Comparison of ENCODE assay signal across 10 cellular contexts in the genomic region with DNA sequence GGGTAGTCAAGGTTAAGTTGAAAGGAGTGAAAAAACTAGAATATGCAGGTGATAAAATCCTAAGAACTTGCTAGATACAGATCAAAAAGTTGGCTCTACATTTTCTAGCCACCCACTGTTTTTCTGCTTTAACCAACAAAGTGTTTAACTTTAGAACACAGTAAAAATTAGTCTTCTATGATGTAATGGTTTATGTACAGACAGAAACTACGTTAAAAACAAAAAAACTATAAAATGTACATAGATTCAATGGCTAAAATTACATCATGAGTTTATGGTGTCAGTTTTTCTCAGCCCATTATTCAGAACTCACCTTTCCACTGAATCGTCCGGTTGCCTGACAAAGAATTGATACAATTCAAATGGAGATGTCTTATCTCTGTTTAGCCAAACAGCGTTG. TPM values are rescaled to one million over a fixed set of nuclear protein-coding genes. Genes with fewer than 3 reads are reported as not detected.
DNase-seq lines count a peak whose midpoint lies in the region; ATAC-seq and TF ChIP-seq lines count a peak whose summit lies in the region.
"Had no signal": no experiment of that assay in that cellular context is flagged by ENCODE, and none has a peak within 500 bp of the region (broad histone marks: within the 10 kb centered on the region; RNA-seq: fewer than 3 reads in every experiment).

No MANE protein-coding gene starts in this region.

- H4K20me1 ChIP-seq in hepatocyte (ENCODE audit: insufficient read depth, poor library complexity, severe bottlenecking): no peaks in the 10 kb centered on the region

- H2AFZ ChIP-seq in hepatocyte: no peak overlapping the region

- peaks cover 18% of the 10 kb centered on the region for H3K4me1 Mint-ChIP-seq in activated CD8-positive, alpha-beta T cell treated with anti-CD3 and anti-CD28 coated beads for 36 hours (ENCODE audit: low read depth)
- peaks cover 13% of the 10 kb centered on the region for H3K4me1 Mint-ChIP-seq in type B pancreatic cell (ENCODE audit: unreplicated experiment)

- H3K4me1 ChIP-seq in left ventricle myocardium inferior: peaks cover 30% of the 10 kb centered on the region
- peaks cover 10% of the 10 kb centered on the region for H3K4me1 ChIP-seq in hepatocyte (ENCODE audit: insufficient read depth)

- H3K4me3 Mint-ChIP-seq in activated CD8-positive, alpha-beta T cell treated with anti-CD3 and anti-CD28 coated beads for 36 hours: peak overlapping the region; percentile 90
- H3K4me3 Mint-ChIP-seq in type B pancreatic cell: peak overlapping the region; percentile 87

- H3K4me3 ChIP-seq in left ventricle myocardium inferior (peak overlapping the region; percentile 97), hepatocyte (no peak overlapping the region)

- no peaks in the 10 kb centered on the region for H3K9me2 ChIP-seq in hepatocyte (replicated peaks; ENCODE audit: insufficient read depth)

- H3K79me2 ChIP-seq in hepatocyte: peaks cover 41% of the 10 kb centered on the region

- no peaks in the 10 kb centered on the region for H3K27me3 Mint-ChIP-seq in activated CD8-positive, alpha-beta T cell treated with anti-CD3 and anti-CD28 coated beads for 36 hours
- H3K27me3 Mint-ChIP-seq in type B pancreatic cell: no peaks in the 10 kb centered on the region

- H3K27ac ChIP-seq in left ventricle myocardium inferior (replicated peaks): no peak overlapping the region
- no peak overlapping the region for H3K27ac ChIP-seq in hepatocyte

- CTCF ChIA-PET in activated CD8-positive, alpha-beta T cell treated with anti-CD3 and anti-CD28 coated beads for 36 hours (lab: Charles Lee): interaction anchor here (3.6 kb wide), 1 partner anchor 297 kb away, joined by 34 read pairs; no protein-coding TSS in a partner anchor

- peaks cover 34% of the 10 kb centered on the region for H3K36me3 Mint-ChIP-seq in activated CD8-positive, alpha-beta T cell treated with anti-CD3 and anti-CD28 coated beads for 36 hours (ENCODE audit: low read depth)
- H3K36me3 Mint-ChIP-seq in type B pancreatic cell: peaks cover 17% of the 10 kb centered on the region

- H3K9me3 ChIP-seq in left ventricle myocardium inferior (replicated peaks): no peaks in the 10 kb centered on the region
- no peaks in the 10 kb centered on the region for H3K9me3 ChIP-seq in hepatocyte (ENCODE audit: low read depth)

- WGBS in hepatocyte (ENCODE audit: low lambda C conversion rate, missing lambda C conversion rate): 33% methylated on average over 4 of the region's 4 CpGs

- no peaks in the 10 kb centered on the region for H3K27me3 ChIP-seq in left ventricle myocardium inferior (ENCODE audit: low read depth)
- no peaks in the 10 kb centered on the region for H3K27me3 ChIP-seq in hepatocyte

- no peaks in the 10 kb centered on the region for H3K9me3 Mint-ChIP-seq in activated CD8-positive, alpha-beta T cell treated with anti-CD3 and anti-CD28 coated beads for 36 hours
- no peaks in the 10 kb centered on the region for H3K9me3 Mint-ChIP-seq in type B pancreatic cell

- ATAC-seq in activated CD8-positive, alpha-beta T cell treated with anti-CD3 and anti-CD28 coated beads for 36 hours: no peak
- ATAC-seq in GM21528 (IDR thresholded peaks at IDR 0.05; ENCODE audit: low FRiP score, unreplicated experiment) (no peak), GM19351 (IDR thresholded peaks at IDR 0.05; ENCODE audit: unreplicated experiment) (no peak), GM21360 (IDR thresholded peaks at IDR 0.05; ENCODE audit: unreplicated experiment) (no peak)

- DNase-seq in left ventricle myocardium inferior (no peak), cardiac septum (ENCODE audit: low spot score) (no peak), hepatocyte (ENCODE audit: low spot score) (no peak), type B pancreatic cell (ENCODE audit: extremely low spot score, unreplicated experiment) (no peak)
- DNase-seq in activated CD8-positive, alpha-beta T cell treated with anti-CD3 and anti-CD28 coated beads for 36 hours: no peak
- DNase-seq: effector CD8-positive, alpha-beta T cell; kidney had no signal

- no peak for TF ChIP-seq CTCF in left ventricle myocardium inferior (IDR thresholded peaks at IDR 0.05; ENCODE audit: borderline replicate concordance)
- no peak for TF ChIP-seq CTCF in activated CD8-positive, alpha-beta T cell treated with anti-CD3 and anti-CD28 coated beads for 36 hours (IDR thresholded peaks at IDR 0.05)
- no peak for TF ChIP-seq CTCF in hepatocyte (IDR thresholded peaks at IDR 0.05; ENCODE audit: poor library complexity)
- no peak for TF ChIP-seq CTCF in type B pancreatic cell (conservative IDR thresholded peaks at IDR 0.05)

- H3K27ac Mint-ChIP-seq in activated CD8-positive, alpha-beta T cell treated with anti-CD3 and anti-CD28 coated beads for 36 hours: peak overlapping the region; percentile 87
- H3K27ac Mint-ChIP-seq in type B pancreatic cell: peak overlapping the region; percentile 98

- intact Hi-C loops in left ventricle myocardium inferior (cut with micrococcal nuclease) (no loop called here), cardiac septum (cut with DNase I) (loop anchor here (10.0 kb wide), 1 partner anchor 851 kb away; no protein-coding TSS in a partner anchor)
- intact Hi-C loops in activated CD8-positive, alpha-beta T cell treated with anti-CD3 and anti-CD28 coated beads for 36 hours (cut with micrococcal nuclease): loop anchor here (10.0 kb wide), 1 partner anchor 1099 kb away; a partner anchor contains a TSS

- H3K36me3 ChIP-seq in left ventricle myocardium inferior (peaks cover 52% of the 10 kb centered on the region), hepatocyte (replicated peaks; ENCODE audit: insufficient read depth, low read depth) (no peaks in the 10 kb centered on the region)

- POLR2A ChIA-PET in activated CD8-positive, alpha-beta T cell treated with anti-CD3 and anti-CD28 coated beads for 36 hours (lab: Charles Lee): no interaction called here

- H3K4me2 ChIP-seq in hepatocyte: peak overlapping the region; percentile 94

RNA-seq across cellular contexts. Expression of a gene that starts 2.1 kb away (rescaled TPM):
- 11.6 TPM for total RNA-seq in left ventricle myocardium inferior
- total RNA-seq in cardiac septum: 11.6 TPM
- total RNA-seq in activated CD8-positive, alpha-beta T cell treated with anti-CD3 and anti-CD28 coated beads for 36 hours: 10 to 100 TPM; 29.3 to 31.8 TPM
- 34.1 and 34.4 TPM in 2 replicates for total RNA-seq in hepatocyte
- 34.2 and 34.5 TPM in 2 replicates for polyA plus RNA-seq in hepatocyte
- 23.6 and 31.4 TPM in 2 replicates for total RNA-seq in type B pancreatic cell (ENCODE audit: low replicate concordance)
